In genomic region chr2:73359915-73360697, GRCh38 we compare ENCODE assay signal across 9 cellular contexts. TPM values are rescaled to one million over a fixed set of nuclear protein-coding genes. Genes with fewer than 3 reads are reported as not detected.
DNase-seq lines count a peak whose midpoint lies in the region; ATAC-seq, FAIRE-seq and TF ChIP-seq lines count a peak whose summit lies in the region.
"Had no signal": no experiment of that assay in that cellular context is flagged by ENCODE, and none has a peak within 500 bp of the region (broad histone marks: within the 10 kb centered on the region; RNA-seq: fewer than 3 reads in every experiment).

No MANE protein-coding gene starts in this region.

- H3K27me3 ChIP-seq in KMS-11 (ENCODE audit: insufficient read depth, low read depth) (no peaks in the 10 kb centered on the region), astrocyte (ENCODE audit: insufficient read depth, low read length) (peaks cover 13% of the 10 kb centered on the region)

- H3K4me1 ChIP-seq in KMS-11 (ENCODE audit: low read depth, poor library complexity, severe bottlenecking) = no peaks in the 10 kb centered on the region
- H3K4me1 ChIP-seq in astrocyte (ENCODE audit: insufficient read depth, low read length) = no peaks in the 10 kb centered on the region

- H3K4me3 ChIP-seq in KMS-11 (IDR thresholded peaks at IDR 0.05; ENCODE audit: insufficient read depth, low read depth, low read length) (no peak overlapping the region), astrocyte (ENCODE audit: insufficient read depth, low read depth, low read length) (no peak overlapping the region)

- H3K4me2 ChIP-seq in KMS-11 = no peak overlapping the region
- no peak overlapping the region for H3K4me2 ChIP-seq in astrocyte (ENCODE audit: low read length)

- peaks cover 2% of the 10 kb centered on the region for H3K9me3 Mint-ChIP-seq in astrocyte (ENCODE audit: unreplicated experiment)

- no peak overlapping the region for H3K27ac ChIP-seq in KMS-11
- H3K27ac ChIP-seq in astrocyte (ENCODE audit: low read depth, low read length) = no peak overlapping the region

- H3K9ac ChIP-seq in KMS-11 = no peak overlapping the region
- no peak overlapping the region for H3K9ac ChIP-seq in astrocyte (ENCODE audit: low read length)

- peaks cover 14% of the 10 kb centered on the region for H3K27me3 Mint-ChIP-seq in astrocyte (ENCODE audit: low read depth, unreplicated experiment)

- ATAC-seq in HG03439 (IDR thresholded peaks at IDR 0.05; ENCODE audit: unreplicated experiment) = no peak

- no peak overlapping the region for H3K27ac Mint-ChIP-seq in astrocyte (ENCODE audit: unreplicated experiment)

- H3K36me3 Mint-ChIP-seq in astrocyte (ENCODE audit: low read depth, unreplicated experiment) = no peaks in the 10 kb centered on the region

- H3K79me2 ChIP-seq in KMS-11 (ENCODE audit: insufficient read depth, low read depth) (no peaks in the 10 kb centered on the region), astrocyte (ENCODE audit: insufficient read depth, low read length) (no peaks in the 10 kb centered on the region)

- H4K20me1 ChIP-seq in KMS-11 (ENCODE audit: insufficient read depth) (no peaks in the 10 kb centered on the region), astrocyte (ENCODE audit: insufficient read depth, low read length) (no peaks in the 10 kb centered on the region)

- no peaks in the 10 kb centered on the region for H3K9me3 ChIP-seq in astrocyte (ENCODE audit: insufficient read depth, low read depth, low read length)

- H2AFZ ChIP-seq in KMS-11 (ENCODE audit: low read depth) (no peak overlapping the region), astrocyte (ENCODE audit: low read depth, low read length) (no peak overlapping the region)

- H3K4me3 Mint-ChIP-seq in astrocyte (ENCODE audit: unreplicated experiment) = no peak overlapping the region

- H3K36me3 ChIP-seq in KMS-11 (ENCODE audit: insufficient read depth) (no peaks in the 10 kb centered on the region), astrocyte (ENCODE audit: insufficient read depth, low read length) (no peaks in the 10 kb centered on the region)

- DNase-seq in DMS53 (lab: John Stamatoyannopoulos, UW) = peak; percentile 63
- no peak for DNase-seq in astrocyte (ENCODE audit: low read depth)
- peak; percentile 7 for DNase-seq in middle frontal gyrus (ENCODE audit: extremely low spot score, low spot score)
- DNase-seq in NCI-H526 treated with DMSO at 0.1 percent for 48 hours (lab: John Stamatoyannopoulos, UW) = no peak
- DNase-seq in COR-L47 (lab: John Stamatoyannopoulos, UW) = no peak
- no peak for DNase-seq in central memory CD4-positive, alpha-beta T cell
- DNase-seq: stimulated activated CD4-positive, alpha-beta T cell treated with anti-CD3 and anti-CD28 coated beads, Interleukin-2, amount 100 ng/mL, for 48 hours had no signal

- no peaks in the 10 kb centered on the region for H3K4me1 Mint-ChIP-seq in astrocyte (ENCODE audit: low read depth, unreplicated experiment)

- FAIRE-seq in astrocyte (lab: Jason Lieb, UNC) = no peak

- TF ChIP-seq CTCF in KMS-11 (conservative IDR thresholded peaks at IDR 0.05; ENCODE audit: low read depth, low read length) (peak; percentile 47), astrocyte (IDR thresholded peaks at IDR 0.05; ENCODE audit: insufficient read depth, low read depth, low read length) (peak; percentile 27)

RNA-seq across cellular contexts. Expression of gene ALMS1, which starts 25.5 kb away (rescaled TPM):
- total RNA-seq in astrocyte = 14.6 and 15.0 TPM in 2 replicates

Comparison
In these comparisons a context has a peak if more than half of its experiments do, and no peak if none do; other contexts are left out.
1. DNase-seq: peak in DMS53 (single experiment) and middle frontal gyrus (single experiment); none in astrocyte (single experiment), NCI-H526 treated with DMSO at 0.1 percent for 48 hours (single experiment), COR-L47 (single experiment) and central memory CD4-positive, alpha-beta T cell (single experiment).